12 cellular contexts compared by ENCODE assay signal in genomic region chr11:18522388-18522787, GRCh38. TPM values are rescaled to one million over a fixed set of nuclear protein-coding genes. Genes with fewer than 3 reads are reported as not detected.
DNase-seq lines count a peak whose midpoint lies in the region; ATAC-seq and TF ChIP-seq lines count a peak whose summit lies in the region.
"Had no signal": no experiment of that assay in that cellular context is flagged by ENCODE, and none has a peak within 500 bp of the region (broad histone marks: within the 10 kb centered on the region; RNA-seq: fewer than 3 reads in every experiment).

No MANE protein-coding gene starts in this region.

- no peaks in the 10 kb centered on the region for H3K9me3 ChIP-seq in CD8-positive, alpha-beta T cell (ENCODE audit: low read length)
- H3K9me3 ChIP-seq in lower lobe of right lung (no peaks in the 10 kb centered on the region), right atrium auricular region (no peaks in the 10 kb centered on the region)
- H3K9me3 ChIP-seq: HAP-1, upper lobe of left lung had no signal

- no peak overlapping the region for H3K4me3 ChIP-seq in CD8-positive, alpha-beta T cell (ENCODE audit: low read depth, low read length)
- H3K4me3 ChIP-seq in H7 (ENCODE audit: insufficient read depth, low read depth, low read length) (no peak overlapping the region), lower lobe of right lung (no peak overlapping the region), right atrium auricular region (no peak overlapping the region)
- H3K4me3 ChIP-seq: HAP-1, upper lobe of left lung had no signal

- H3K36me3 ChIP-seq in CD8-positive, alpha-beta T cell (ENCODE audit: insufficient read depth, low read length) = no peaks in the 10 kb centered on the region
- H3K36me3 ChIP-seq in H7 (replicated peaks; ENCODE audit: control insufficient read depth, insufficient read depth, low read length) (peaks cover 3% of the 10 kb centered on the region; the same call in 1 of the 2 replicates), lower lobe of right lung (peaks cover 25% of the 10 kb centered on the region), right atrium auricular region (peaks cover 5% of the 10 kb centered on the region)

- peak overlapping the region; percentile 30 for H3K27ac Mint-ChIP-seq in CD8-positive, alpha-beta T cell
- peak overlapping the region; percentile 8 for H3K27ac Mint-ChIP-seq in activated T-helper 17 cell treated with anti-CD3 and anti-CD28 coated beads, Interleukin-2, amount 50 U/mL, for 72 hours

- peak overlapping the region; percentile 3 for H3K4me3 Mint-ChIP-seq in CD8-positive, alpha-beta T cell
- no peak overlapping the region for H3K4me3 Mint-ChIP-seq in activated T-helper 17 cell treated with anti-CD3 and anti-CD28 coated beads, Interleukin-2, amount 50 U/mL, for 72 hours

- H3K4me1 ChIP-seq in CD8-positive, alpha-beta T cell (ENCODE audit: insufficient read depth, low read length) = peaks cover 19% of the 10 kb centered on the region
- H3K4me1 ChIP-seq in lower lobe of right lung = peaks cover 20% of the 10 kb centered on the region
- H3K4me1 ChIP-seq in right atrium auricular region = peaks cover 0 to 8% of the 10 kb centered on the region in 2 donors

- H3K27me3 ChIP-seq in CD8-positive, alpha-beta T cell (ENCODE audit: insufficient read depth, low read length) = no peaks in the 10 kb centered on the region
- H3K27me3 ChIP-seq in H7 (ENCODE audit: control insufficient read depth, insufficient read depth, low read length) (no peaks in the 10 kb centered on the region), lower lobe of right lung (ENCODE audit: low read depth) (no peaks in the 10 kb centered on the region), right atrium auricular region (no peaks in the 10 kb centered on the region)
- H3K27me3 ChIP-seq: upper lobe of left lung had no signal

- no peak for TF ChIP-seq CTCF in CD8-positive, alpha-beta T cell (IDR thresholded peaks at IDR 0.05)
- TF ChIP-seq CTCF in lower lobe of right lung (IDR thresholded peaks at IDR 0.05) (no peak), right atrium auricular region (IDR thresholded peaks at IDR 0.05) (no peak)

- POLR2A ChIA-PET in CD8-positive, alpha-beta T cell (lab: Charles Lee) = no interaction called here

- no peak for ATAC-seq in CD8-positive, alpha-beta T cell
- ATAC-seq in activated T-helper 17 cell treated with anti-CD3 and anti-CD28 coated beads, Interleukin-2, amount 50 U/mL, for 72 hours (replicated peaks) = no peak
- ATAC-seq in HG02973 (IDR thresholded peaks at IDR 0.05; ENCODE audit: unreplicated experiment) = no peak
- ATAC-seq in lower lobe of right lung = no peak

- H3K9me3 Mint-ChIP-seq in CD8-positive, alpha-beta T cell = no peaks in the 10 kb centered on the region
- no peaks in the 10 kb centered on the region for H3K9me3 Mint-ChIP-seq in activated T-helper 17 cell treated with anti-CD3 and anti-CD28 coated beads, Interleukin-2, amount 50 U/mL, for 72 hours

- no peak overlapping the region for H3K27ac ChIP-seq in CD8-positive, alpha-beta T cell (ENCODE audit: low read depth, low read length)
- H3K27ac ChIP-seq in lower lobe of right lung (no peak overlapping the region), right atrium auricular region (no peak overlapping the region)
- H3K27ac ChIP-seq: upper lobe of left lung had no signal

- intact Hi-C loops in CD8-positive, alpha-beta T cell (cut with DNase I, micrococcal nuclease) = no loop called here
- intact Hi-C loops in lower lobe of right lung (cut with DNase I) = no loop called here

- no peak for DNase-seq in CD8-positive, alpha-beta T cell
- DNase-seq in H7 (peak; percentile 19), islet precursor cell (peak; percentile 52), lower lobe of right lung (no peak), hepatic stellate cell (ENCODE audit: low spot score) (no peak), right atrium auricular region (ENCODE audit: low spot score) (no peak)
- DNase-seq: NCI-H146, Right ventricle myocardium superior, upper lobe of left lung had no signal

- peaks cover 56% of the 10 kb centered on the region for H3K4me1 Mint-ChIP-seq in CD8-positive, alpha-beta T cell (ENCODE audit: low read depth)
- peaks cover 7% of the 10 kb centered on the region for H3K4me1 Mint-ChIP-seq in activated T-helper 17 cell treated with anti-CD3 and anti-CD28 coated beads, Interleukin-2, amount 50 U/mL, for 72 hours

- H3K36me3 Mint-ChIP-seq in CD8-positive, alpha-beta T cell = peaks cover 58% of the 10 kb centered on the region
- peaks cover 68% of the 10 kb centered on the region for H3K36me3 Mint-ChIP-seq in activated T-helper 17 cell treated with anti-CD3 and anti-CD28 coated beads, Interleukin-2, amount 50 U/mL, for 72 hours (ENCODE audit: low read depth)

- H3K27me3 Mint-ChIP-seq in CD8-positive, alpha-beta T cell (ENCODE audit: low read depth) = no peaks in the 10 kb centered on the region
- no peaks in the 10 kb centered on the region for H3K27me3 Mint-ChIP-seq in activated T-helper 17 cell treated with anti-CD3 and anti-CD28 coated beads, Interleukin-2, amount 50 U/mL, for 72 hours

- CTCF ChIA-PET in CD8-positive, alpha-beta T cell (lab: Charles Lee) = interaction anchor here (2.1 kb wide), 1 partner anchor 199 kb away, joined by 5 read pairs; no protein-coding TSS in a partner anchor

RNA-seq across cellular contexts. Expression of gene TSG101, which starts 4.4 kb away (rescaled TPM):
- total RNA-seq in CD8-positive, alpha-beta T cell = 10 to 100 TPM; 36.2 to 36.5 TPM
- total RNA-seq in H7 (2014; rRNA removed; shearing (Covaris generic)) = 53.0 and 72.3 TPM in 2 replicates
- total RNA-seq in activated T-helper 17 cell treated with anti-CD3 and anti-CD28 coated beads, Interleukin-2, amount 50 U/mL, for 72 hours = 10 to 100 TPM; 24.8 to 36.5 TPM
- total RNA-seq in lower lobe of right lung (61.8 TPM), right atrium auricular region (100 to 1,000 TPM; 105 to 169 TPM)

Comparison
In these comparisons a context has a peak if more than half of its experiments do, and no peak if none do; other contexts are left out.
1. DNase-seq: peak in H7 (single experiment) and islet precursor cell (single experiment); none in CD8-positive, alpha-beta T cell (0 of 7), lower lobe of right lung (single experiment), hepatic stellate cell (single experiment) and right atrium auricular region (single experiment).